ENCODE assay signal across 8 cellular contexts in genomic region chr16:684067-684794, GRCh38. TPM values are rescaled to one million over a fixed set of nuclear protein-coding genes. Genes with fewer than 3 reads are reported as not detected.
DNase-seq lines count a peak whose midpoint lies in the region; ATAC-seq and TF ChIP-seq lines count a peak whose summit lies in the region.

Gene JMJD8, minus strand, starts transcription at chr16:684334. Its CDS starts 15 bp downstream, at chr16:684319.

- peak within 1 kb of the TSS; percentile 82 for H3K4me3 Mint-ChIP-seq in activated naive CD8-positive, alpha-beta T cell treated with anti-CD3 and anti-CD28 coated beads, Interleukin-2, amount 50 U/mL, for 24 hours

- no peak within 1 kb of the TSS for H3K9ac ChIP-seq in parathyroid adenoma

- ATAC-seq in HG02678 (IDR thresholded peaks at IDR 0.05; ENCODE audit: unreplicated experiment) (peak; percentile 64), Right ventricle myocardium superior (ENCODE audit: poor library complexity) (peak; percentile 76)
- ATAC-seq in activated naive CD8-positive, alpha-beta T cell treated with anti-CD3 and anti-CD28 coated beads, Interleukin-2, amount 50 U/mL, for 24 hours: peak; percentile 83

- no peak for TF ChIP-seq CTCF in GM12865 (IDR thresholded peaks at IDR 0.05; ENCODE audit: insufficient read depth, low read depth, low read length, missing control alignments)
- no peak for TF ChIP-seq CTCF in parathyroid adenoma (IDR thresholded peaks at IDR 0.05)
- no peak for TF ChIP-seq CTCF in thyroid gland (IDR thresholded peaks at IDR 0.05)

- H3K4me2 ChIP-seq in parathyroid adenoma (ENCODE audit: low read length): peak within 1 kb of the TSS; percentile 96

- H3K27ac ChIP-seq in parathyroid adenoma (peak within 1 kb of the TSS; percentile 78), thyroid gland (peak within 1 kb of the TSS; percentile 58 to 72 (median 66))

- H3K4me1 ChIP-seq in parathyroid adenoma (peaks cover 13% of the 10 kb centered on the region), thyroid gland (peaks cover 28 to 52% of the 10 kb centered on the region in 2 donors)

- peak within 1 kb of the TSS; percentile 54 for H3K27ac Mint-ChIP-seq in activated naive CD8-positive, alpha-beta T cell treated with anti-CD3 and anti-CD28 coated beads, Interleukin-2, amount 50 U/mL, for 24 hours

- TF ChIP-seq POLR2A in thyroid gland (IDR thresholded peaks at IDR 0.05): peak in 1 of 2 donors; percentile 73

- peak within 1 kb of the TSS; percentile 95 for H2AFZ ChIP-seq in parathyroid adenoma

- no peaks in the 10 kb centered on the region for H3K27me3 ChIP-seq in parathyroid adenoma (ENCODE audit: control insufficient read depth, insufficient read depth, low read length)
- H3K27me3 ChIP-seq in thyroid gland: no peaks in the 10 kb centered on the region

- H3K4me1 Mint-ChIP-seq in activated naive CD8-positive, alpha-beta T cell treated with anti-CD3 and anti-CD28 coated beads, Interleukin-2, amount 50 U/mL, for 24 hours: peaks cover 41% of the 10 kb centered on the region

- H3K9me3 ChIP-seq in parathyroid adenoma (ENCODE audit: control insufficient read depth, low read length): no peaks in the 10 kb centered on the region
- H3K9me3 ChIP-seq in thyroid gland: no peaks in the 10 kb centered on the region

- no peaks in the 10 kb centered on the region for H3K9me3 Mint-ChIP-seq in activated naive CD8-positive, alpha-beta T cell treated with anti-CD3 and anti-CD28 coated beads, Interleukin-2, amount 50 U/mL, for 24 hours

- no peaks in the 10 kb centered on the region for H3K27me3 Mint-ChIP-seq in activated naive CD8-positive, alpha-beta T cell treated with anti-CD3 and anti-CD28 coated beads, Interleukin-2, amount 50 U/mL, for 24 hours

- 15% methylated on average over 22 of the region's 91 CpGs; no CpG with 5 or more reads in 1 of the 2 donors for WGBS in thyroid gland, 2 donors

- H3K36me3 Mint-ChIP-seq in activated naive CD8-positive, alpha-beta T cell treated with anti-CD3 and anti-CD28 coated beads, Interleukin-2, amount 50 U/mL, for 24 hours (ENCODE audit: low read depth): peaks cover 20% of the 10 kb centered on the region

- peaks cover 8% of the 10 kb centered on the region for H3K79me2 ChIP-seq in parathyroid adenoma

- DNase-seq in GM12865 (ENCODE audit: low read depth) (peak; percentile 98), NCI-H1436 (lab: John Stamatoyannopoulos, UW) (peak; percentile 97), T follicular helper cell (ENCODE audit: low read depth) (peak; percentile 91), Right ventricle myocardium superior (peak; percentile 99), thyroid gland (peak; percentile 98)
- DNase-seq in activated naive CD8-positive, alpha-beta T cell treated with anti-CD3 and anti-CD28 coated beads, Interleukin-2, amount 50 U/mL, for 24 hours: peak; percentile 99

- H3K36me3 ChIP-seq in parathyroid adenoma (ENCODE audit: control insufficient read depth, insufficient read depth, low read length): no peaks in the 10 kb centered on the region
- peaks cover 18 to 20% of the 10 kb centered on the region in 2 donors for H3K36me3 ChIP-seq in thyroid gland

- peak within 1 kb of the TSS; percentile 54 for H3K4me3 ChIP-seq in GM12865 (ENCODE audit: low read depth, low read length)
- peak within 1 kb of the TSS; percentile 68 for H3K4me3 ChIP-seq in parathyroid adenoma (ENCODE audit: low read depth, low read length)
- peak within 1 kb of the TSS in 2 of 3 donors; percentile 42 to 86 for H3K4me3 ChIP-seq in thyroid gland (replicated peaks in 1 of 3)

- intact Hi-C loops in Right ventricle myocardium superior (cut with DNase I) (no loop called here), thyroid gland (cut with DNase I) (no loop called here)

RNA-seq across cellular contexts. Expression of gene JMJD8, which starts in this region (rescaled TPM):
- total RNA-seq in Right ventricle myocardium superior: 42.4 TPM
- total RNA-seq in thyroid gland: 100 to 1,000 TPM in 3 of 4 donors, 10 to 100 TPM in 1; 72.8 to 156 (median 124) TPM

Comparison
In these comparisons a context has a peak if more than half of its experiments do, and no peak if none do; other contexts are left out.
1. Peak in every context shown above with its lines: DNase-seq, ATAC-seq, H3K4me3 ChIP-seq and H3K27ac ChIP-seq.